1 cellular context compared by ENCODE assay signal in genomic region chr10:80170026-80170425, GRCh38.
TF ChIP-seq lines count a peak whose summit lies in the region.

No MANE protein-coding gene starts in this region.

TF ChIP-seq in IMR-90, 13 proteins besides CTCF, POLR2A, EP300 and RAD21:
- no peak for TF ChIP-seq SMC3 (IDR thresholded peaks at IDR 0.05; ENCODE audit: low read depth, low read length)
- TF ChIP-seq MAZ (IDR thresholded peaks at IDR 0.05; ENCODE audit: borderline replicate concordance, low read depth, low read length) = no peak
- no peak for TF ChIP-seq RFX5 (IDR thresholded peaks at IDR 0.05; ENCODE audit: low read depth, low read length)
- TF ChIP-seq MAFK (IDR thresholded peaks at IDR 0.05; ENCODE audit: low read depth, low read length) = no peak
- no peak for TF ChIP-seq CEBPB (IDR thresholded peaks at IDR 0.05; ENCODE audit: low read depth, low read length)
- TF ChIP-seq NFE2L2 (IDR thresholded peaks at IDR 0.05; ENCODE audit: low read depth, low read length) = no peak
- TF ChIP-seq ELK1 (IDR thresholded peaks at IDR 0.05; ENCODE audit: borderline replicate concordance, low read depth, low read length) = no peak
- TF ChIP-seq, protein P1, sequence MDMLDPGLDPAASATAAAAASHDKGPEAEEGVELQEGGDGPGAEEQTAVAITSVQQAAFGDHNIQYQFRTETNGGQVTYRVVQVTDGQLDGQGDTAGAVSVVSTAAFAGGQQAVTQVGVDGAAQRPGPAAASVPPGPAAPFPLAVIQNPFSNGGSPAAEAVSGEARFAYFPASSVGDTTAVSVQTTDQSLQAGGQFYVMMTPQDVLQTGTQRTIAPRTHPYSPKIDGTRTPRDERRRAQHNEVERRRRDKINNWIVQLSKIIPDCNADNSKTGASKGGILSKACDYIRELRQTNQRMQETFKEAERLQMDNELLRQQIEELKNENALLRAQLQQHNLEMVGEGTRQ (IDR thresholded peaks at IDR 0.05; ENCODE audit: low read depth, low read length) = no peak
- TF ChIP-seq CHD1 (IDR thresholded peaks at IDR 0.05; ENCODE audit: low read depth, low read length) = no peak
- no peak for TF ChIP-seq BHLHE40 (IDR thresholded peaks at IDR 0.05; ENCODE audit: low read depth, low read length)
- TF ChIP-seq FOS (IDR thresholded peaks at IDR 0.05; ENCODE audit: low read depth, low read length) = no peak
- TF ChIP-seq MXI1 (IDR thresholded peaks at IDR 0.05; ENCODE audit: borderline replicate concordance, low read depth, low read length) = no peak
- TF ChIP-seq RCOR1 (IDR thresholded peaks at IDR 0.05; ENCODE audit: insufficient replicate concordance, low read length) = no peak
